In genomic region chr1:181121498-181121897, GRCh38 we compare ENCODE assay signal across 16 cellular contexts. TPM values are rescaled to one million over a fixed set of nuclear protein-coding genes. Genes with fewer than 3 reads are reported as not detected.
DNase-seq lines count a peak whose midpoint lies in the region; FAIRE-seq and TF ChIP-seq lines count a peak whose summit lies in the region.
"Had no signal": no experiment of that assay in that cellular context is flagged by ENCODE, and none has a peak within 500 bp of the region (broad histone marks: within the 10 kb centered on the region; RNA-seq: fewer than 3 reads in every experiment).

No MANE protein-coding gene starts in this region.

- H3K9me3 ChIP-seq in breast epithelium (no peaks in the 10 kb centered on the region), esophagus squamous epithelium (no peaks in the 10 kb centered on the region), small intestine (ENCODE audit: control insufficient read depth, low read depth) (no peaks in the 10 kb centered on the region)
- H3K9me3 ChIP-seq: BLaER1 had no signal

- no peak for FAIRE-seq in small intestine (lab: Jason Lieb, UNC)
- FAIRE-seq: GM12878, HepG2, HTR-8/SVneo had no signal

- intact Hi-C loops in MCF 10A (cut with micrococcal nuclease) (no loop called here), breast epithelium (cut with DNase I; ENCODE audit: low total_unique reads) (no loop called here), esophagus squamous epithelium (cut with DNase I) (no loop called here)

- POLR2A ChIA-PET in MCF 10A (lab: Yijun Ruan, JAX) = interaction anchor here (0.7 to 38.3 kb wide), 5 partner anchors 8 to 105 kb away, joined by 3 to 1402 read pairs (median 3); partner anchors contain the start of gene IER5

- TF ChIP-seq CTCF in MCF 10A (IDR thresholded peaks at IDR 0.05; ENCODE audit: unreplicated experiment) = no peak
- TF ChIP-seq CTCF in breast epithelium (IDR thresholded peaks at IDR 0.05) = no peak
- TF ChIP-seq CTCF in esophagus squamous epithelium (IDR thresholded peaks at IDR 0.05) = no peak

- WGBS in esophagus squamous epithelium, 2 donors = 68 to 69% methylated on average over 5 of the region's 5 CpGs
- 51 to 72% (median 59%) methylated on average over 5 of the region's 5 CpGs for WGBS in small intestine, 3 donors

- H3K27ac Mint-ChIP-seq in MCF 10A (ENCODE audit: low read depth, unreplicated experiment) = peak overlapping the region; percentile 33
- H3K27ac Mint-ChIP-seq: CD8-positive, alpha-beta memory T cell; H9 had no signal

- peaks cover 51% of the 10 kb centered on the region for H3K4me1 Mint-ChIP-seq in MCF 10A (ENCODE audit: insufficient read depth, unreplicated experiment)
- H3K4me1 Mint-ChIP-seq: CD8-positive, alpha-beta memory T cell had no signal

- H3K4me1 ChIP-seq in breast epithelium (peaks cover 6 to 14% of the 10 kb centered on the region in 2 donors), esophagus squamous epithelium (peaks cover 19 to 70% (median 35%) of the 10 kb centered on the region in 3 donors), small intestine (ENCODE audit: control insufficient read depth in 2 of 2, insufficient read depth in 1 of 2, low read depth in 1 of 2, low read length in 1 of 2) (peaks cover 2 to 3% of the 10 kb centered on the region in 2 donors)

- H3K27me3 Mint-ChIP-seq in MCF 10A (ENCODE audit: insufficient read depth, unreplicated experiment) = no peaks in the 10 kb centered on the region
- H3K27me3 Mint-ChIP-seq: CD8-positive, alpha-beta memory T cell had no signal

- no peaks in the 10 kb centered on the region for H3K9me3 Mint-ChIP-seq in MCF 10A (ENCODE audit: unreplicated experiment)
- H3K9me3 Mint-ChIP-seq: CD8-positive, alpha-beta memory T cell; H9 had no signal

- H3K27ac ChIP-seq in breast epithelium (peak overlapping the region in 1 of 2 donors; percentile 5), esophagus squamous epithelium (peak overlapping the region in 3 of 4 donors; percentile 44 to 91 (median 88)), small intestine (ENCODE audit: low read depth in 1 of 2, low read length in 1 of 2) (no peak overlapping the region)
- H3K27ac ChIP-seq: 22Rv1, BLaER1, GM23248 had no signal

- no peaks in the 10 kb centered on the region for H3K36me3 Mint-ChIP-seq in MCF 10A (ENCODE audit: insufficient read depth, unreplicated experiment)
- H3K36me3 Mint-ChIP-seq: CD8-positive, alpha-beta memory T cell had no signal

- no TSS peak for BruUV-seq in MCF 10A (replicated peaks; lab: Mats Ljungman, UMichigan)

- CTCF ChIA-PET in MCF 10A (lab: Yijun Ruan, JAX) = interaction anchor here (0.7 to 3.0 kb wide), 6 partner anchors 10 to 44 kb away, joined by 3 to 11 read pairs (median 4); no protein-coding TSS in a partner anchor

- H3K27me3 ChIP-seq in breast epithelium (no peaks in the 10 kb centered on the region), esophagus squamous epithelium (no peaks in the 10 kb centered on the region), small intestine (ENCODE audit: control insufficient read depth in 2 of 2, insufficient read depth in 2 of 2, low read length in 2 of 2) (no peaks in the 10 kb centered on the region)
- H3K27me3 ChIP-seq: BLaER1 had no signal

- H3K36me3 ChIP-seq in breast epithelium (no peaks in the 10 kb centered on the region), esophagus squamous epithelium (no peaks in the 10 kb centered on the region), small intestine (ENCODE audit: control insufficient read depth in 2 of 2, insufficient read depth in 2 of 2, low read length in 2 of 2) (no peaks in the 10 kb centered on the region)
- H3K36me3 ChIP-seq: BLaER1 had no signal

- no peak overlapping the region for H3K4me3 Mint-ChIP-seq in MCF 10A (ENCODE audit: unreplicated experiment)
- H3K4me3 Mint-ChIP-seq: CD8-positive, alpha-beta memory T cell; H9 had no signal

- H3K4me3 ChIP-seq in breast epithelium = no peak overlapping the region
- no peak overlapping the region for H3K4me3 ChIP-seq in esophagus squamous epithelium
- no peak overlapping the region for H3K4me3 ChIP-seq in small intestine (ENCODE audit: low read depth in 1 of 2, low read length in 2 of 2)
- H3K4me3 ChIP-seq: BLaER1, GM12878, GM23248 had no signal

- DNase-seq in MCF 10A (ENCODE audit: unreplicated experiment) (no peak), breast epithelium (ENCODE audit: low spot score in 2 of 2) (no peak), esophagus squamous epithelium (lab: John Stamatoyannopoulos, UW) (no peak), small intestine (peak; percentile 55), COLO668 (lab: John Stamatoyannopoulos, UW; ENCODE audit: unreplicated experiment) (no peak), retina (no peak), GOT3 (lab: John Stamatoyannopoulos, UW) (no peak)
- DNase-seq: AML-193, GM23248, H9 had no signal

- TF ChIP-seq POLR2A in breast epithelium (IDR thresholded peaks at IDR 0.05) (no peak), esophagus squamous epithelium (IDR thresholded peaks at IDR 0.05) (no peak)

RNA-seq across cellular contexts. Expression of gene IER5, which starts 33.0 kb away (rescaled TPM):
- 47.5 and 49.5 TPM in 2 replicates for total RNA-seq in MCF 10A (2022)
- total RNA-seq in breast epithelium = 10 to 100 TPM in 2 of 3 donors, 1 to 10 TPM in 1; 6.9 to 19.7 (median 18.1) TPM
- 10 to 100 TPM; 21.6 to 40.6 (median 26.5) TPM for total RNA-seq in esophagus squamous epithelium
- 1 to 10 TPM; 4.5 to 7.4 (median 5.1) TPM for polyA plus RNA-seq in small intestine

Comparison
In these comparisons a context has a peak if more than half of its experiments do, and no peak if none do; other contexts are left out.
1. H3K27ac ChIP-seq: peak in esophagus squamous epithelium (3 of 4); none in small intestine (0 of 2).